In the genomic region with DNA sequence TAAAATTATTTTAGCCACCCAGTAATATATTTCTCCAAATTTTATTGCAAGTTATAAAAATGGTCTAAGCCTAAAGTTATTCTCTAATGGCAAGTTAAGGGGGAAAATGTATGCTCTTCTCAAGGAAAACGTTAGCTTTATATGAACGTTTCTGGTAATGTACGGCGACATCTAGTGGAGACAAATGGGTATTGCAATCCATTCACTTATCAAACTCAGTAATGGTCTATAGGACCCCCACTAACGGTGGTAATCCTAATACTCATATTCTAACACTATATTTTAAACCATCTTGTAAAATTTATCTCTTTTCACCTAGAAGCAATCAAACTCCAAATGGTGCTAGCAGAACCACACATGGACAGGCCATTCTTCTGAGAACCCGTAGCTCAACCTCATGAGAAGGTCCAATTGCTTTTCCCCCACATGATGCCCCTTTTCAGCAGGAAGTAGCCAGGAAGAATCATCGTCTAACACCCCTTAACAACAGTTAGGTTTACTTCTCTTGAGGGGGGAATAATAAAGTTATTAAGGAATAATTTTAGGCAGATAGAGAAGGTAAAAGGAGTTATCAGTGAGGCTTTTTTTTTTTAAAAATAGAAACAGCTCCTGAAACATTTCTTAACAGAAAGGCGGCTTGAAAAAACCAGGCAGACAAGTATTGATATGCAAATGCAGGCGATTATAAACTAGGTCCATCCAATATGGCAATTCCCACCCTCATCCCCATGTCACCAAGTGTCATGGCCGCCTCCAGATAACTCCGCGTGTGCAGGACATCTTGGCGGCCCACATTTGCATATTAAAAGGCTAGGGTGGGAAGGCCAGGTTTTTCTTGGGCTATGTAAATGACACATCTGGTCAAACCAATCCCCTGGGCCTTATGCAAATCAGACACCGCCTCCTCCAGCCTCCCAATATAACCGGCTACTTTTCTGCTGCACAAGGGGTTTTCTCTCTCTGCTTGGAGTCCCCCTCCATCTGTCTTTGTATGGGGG, we compare ENCODE assay signal across 1 cellular context.
TF ChIP-seq lines count a peak whose summit lies in the region.

No MANE protein-coding gene starts in this region.

TF ChIP-seq in neural cell, 6 proteins besides CTCF, POLR2A, EP300 and RAD21:
- TF ChIP-seq, protein P1, sequence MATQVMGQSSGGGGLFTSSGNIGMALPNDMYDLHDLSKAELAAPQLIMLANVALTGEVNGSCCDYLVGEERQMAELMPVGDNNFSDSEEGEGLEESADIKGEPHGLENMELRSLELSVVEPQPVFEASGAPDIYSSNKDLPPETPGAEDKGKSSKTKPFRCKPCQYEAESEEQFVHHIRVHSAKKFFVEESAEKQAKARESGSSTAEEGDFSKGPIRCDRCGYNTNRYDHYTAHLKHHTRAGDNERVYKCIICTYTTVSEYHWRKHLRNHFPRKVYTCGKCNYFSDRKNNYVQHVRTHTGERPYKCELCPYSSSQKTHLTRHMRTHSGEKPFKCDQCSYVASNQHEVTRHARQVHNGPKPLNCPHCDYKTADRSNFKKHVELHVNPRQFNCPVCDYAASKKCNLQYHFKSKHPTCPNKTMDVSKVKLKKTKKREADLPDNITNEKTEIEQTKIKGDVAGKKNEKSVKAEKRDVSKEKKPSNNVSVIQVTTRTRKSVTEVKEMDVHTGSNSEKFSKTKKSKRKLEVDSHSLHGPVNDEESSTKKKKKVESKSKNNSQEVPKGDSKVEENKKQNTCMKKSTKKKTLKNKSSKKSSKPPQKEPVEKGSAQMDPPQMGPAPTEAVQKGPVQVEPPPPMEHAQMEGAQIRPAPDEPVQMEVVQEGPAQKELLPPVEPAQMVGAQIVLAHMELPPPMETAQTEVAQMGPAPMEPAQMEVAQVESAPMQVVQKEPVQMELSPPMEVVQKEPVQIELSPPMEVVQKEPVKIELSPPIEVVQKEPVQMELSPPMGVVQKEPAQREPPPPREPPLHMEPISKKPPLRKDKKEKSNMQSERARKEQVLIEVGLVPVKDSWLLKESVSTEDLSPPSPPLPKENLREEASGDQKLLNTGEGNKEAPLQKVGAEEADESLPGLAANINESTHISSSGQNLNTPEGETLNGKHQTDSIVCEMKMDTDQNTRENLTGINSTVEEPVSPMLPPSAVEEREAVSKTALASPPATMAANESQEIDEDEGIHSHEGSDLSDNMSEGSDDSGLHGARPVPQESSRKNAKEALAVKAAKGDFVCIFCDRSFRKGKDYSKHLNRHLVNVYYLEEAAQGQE (IDR thresholded peaks at IDR 0.05; ENCODE audit: borderline replicate concordance) = no peak
- no peak for TF ChIP-seq EZH2 (IDR thresholded peaks at IDR 0.05; ENCODE audit: borderline replicate concordance, insufficient read depth, low read length, poor library complexity, severe bottlenecking)
- no peak for TF ChIP-seq TAF1 (IDR thresholded peaks at IDR 0.05; ENCODE audit: low read depth)
- peak; percentile 67 for TF ChIP-seq SMC3 (conservative IDR thresholded peaks at IDR 0.05; ENCODE audit: poor library complexity)
